In the genomic region with DNA sequence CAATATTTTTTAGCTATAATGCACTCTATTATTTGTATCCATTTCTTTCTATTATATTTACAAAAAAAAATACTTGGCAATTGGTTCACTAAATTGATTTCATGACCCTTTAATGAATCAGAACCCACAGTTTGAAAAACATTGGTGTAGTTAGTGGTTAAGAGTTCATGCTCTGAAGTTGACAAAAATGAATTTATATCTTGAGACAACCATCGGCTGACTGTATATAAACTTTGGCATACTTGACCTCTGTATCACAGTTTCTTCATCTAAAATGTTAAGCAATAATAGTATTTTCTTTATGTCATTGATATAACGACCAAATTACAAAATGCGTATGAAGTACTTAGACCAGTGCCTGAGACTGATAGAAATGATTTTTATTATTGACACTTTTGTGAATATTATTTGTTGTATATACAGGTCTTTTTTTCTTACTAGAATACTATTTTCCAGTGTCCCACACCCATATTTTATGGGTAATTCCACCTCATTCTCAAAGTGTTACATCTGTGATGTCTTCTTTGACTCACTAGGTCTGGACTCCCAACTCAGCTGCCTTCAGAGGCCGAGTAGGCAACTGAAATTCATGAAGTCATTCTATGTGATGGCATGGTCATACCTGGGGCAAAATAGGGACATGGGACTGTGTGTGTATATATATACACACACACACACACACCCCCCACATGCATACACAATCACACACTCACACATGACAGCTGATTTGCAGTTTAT, we compare ENCODE assay signal across 20 cellular contexts.
"Had no signal": no experiment of that assay in that cellular context is flagged by ENCODE, and none has a peak within 500 bp of the region (broad histone marks: within the 10 kb centered on the region; RNA-seq: fewer than 3 reads in every experiment).

No MANE protein-coding gene starts in this region.

- H3K4me1 ChIP-seq: adrenal gland, colonic mucosa, gastrocnemius medialis, sigmoid colon, uterus had no signal

- H3K27me3 ChIP-seq: adrenal gland, colonic mucosa, gastrocnemius medialis, heart left ventricle, ovary, sigmoid colon, tibial nerve, uterus had no signal

- ATAC-seq: esophagus mucosa; gastrocnemius medialis; heart left ventricle; left colon; stimulated activated memory B cell treated with anti-CD40 and anti-IgM and Interleukin-4, amounts not matched to agents 10 μg/mL and 1 μg/mL and 100 μg/mL, for 72 hours had no signal

- H3K27ac ChIP-seq: adrenal gland, colonic mucosa, gastrocnemius medialis, heart left ventricle, ovary, sigmoid colon, tibial nerve, uterus, VCaP had no signal

- H3K36me3 ChIP-seq: adrenal gland, colonic mucosa, gastrocnemius medialis, heart left ventricle, ovary, sigmoid colon, tibial nerve, uterus had no signal

- DNase-seq: activated CD4-positive, alpha-beta T cell treated with anti-CD3 and anti-CD28 coated beads, Interleukin-2, amount 50 U/mL, for 48 hours; activated naive CD4-positive, alpha-beta T cell treated with anti-CD3 and anti-CD28 coated beads, Interleukin-2, amount 50 U/mL, for 16 hours; adrenal gland; caudate nucleus; colonic mucosa; gastrocnemius medialis; heart left ventricle; left colon; midbrain; ovary; sigmoid colon; stimulated activated CD4-positive, alpha-beta T cell treated with anti-CD3 and anti-CD28 coated beads, Interleukin-2, amount 100 ng/mL, for 48 hours; substantia nigra; T-helper 1 cell; T1000; uterus had no signal

- H3K9me3 ChIP-seq: adrenal gland, colonic mucosa, gastrocnemius medialis, heart left ventricle, ovary, sigmoid colon, tibial nerve, uterus had no signal

- H3K4me3 ChIP-seq: adrenal gland, colonic mucosa, gastrocnemius medialis, heart left ventricle, ovary, sigmoid colon, tibial nerve, uterus had no signal
